In the genomic region with DNA sequence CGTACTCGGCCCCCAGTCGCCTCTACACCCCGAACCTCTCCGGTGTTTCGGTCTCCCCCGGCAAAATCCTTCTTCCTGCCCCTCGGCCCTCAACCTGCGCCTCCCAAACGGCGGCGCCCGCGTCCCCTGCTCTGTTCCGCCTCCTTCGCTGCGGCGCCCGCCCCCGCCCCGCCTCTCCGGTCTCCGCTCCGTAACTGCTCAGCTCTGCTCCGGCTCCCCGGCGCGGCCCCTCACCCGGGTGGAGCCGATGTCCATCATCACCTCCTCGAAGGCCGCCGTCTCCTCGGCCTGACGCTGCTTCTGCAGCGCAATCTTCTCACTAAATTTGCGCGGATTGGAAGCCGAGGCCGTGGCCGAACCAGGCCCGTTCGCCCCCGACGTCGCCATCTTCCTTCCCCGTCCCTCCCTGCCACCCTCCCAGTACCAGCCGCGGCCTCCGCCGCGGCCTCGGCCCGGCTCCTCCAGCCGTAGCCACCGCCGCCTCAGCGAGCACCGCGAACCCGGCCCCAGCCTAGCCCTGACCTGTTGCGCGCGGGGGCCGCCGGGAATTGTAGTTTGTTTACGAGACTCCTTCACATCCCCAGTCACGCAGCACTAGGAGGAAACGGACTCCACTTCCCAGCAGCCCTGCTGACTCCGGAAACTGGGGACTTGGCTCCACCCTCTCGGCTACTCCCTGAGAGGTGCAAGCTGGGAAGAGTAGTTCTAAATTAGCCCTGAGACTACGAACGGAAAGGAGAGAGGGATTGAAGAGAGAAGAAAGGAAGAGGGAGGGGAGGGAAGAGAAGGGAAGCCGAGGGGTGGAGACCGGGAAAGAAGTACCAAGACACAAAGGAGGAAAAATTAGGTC, we compare ENCODE assay signal across 8 cellular contexts. TPM values are rescaled to one million over a fixed set of nuclear protein-coding genes. Genes with fewer than 3 reads are reported as not detected.
DNase-seq lines count a peak whose midpoint lies in the region; ATAC-seq and TF ChIP-seq lines count a peak whose summit lies in the region.

A gene with protein sequence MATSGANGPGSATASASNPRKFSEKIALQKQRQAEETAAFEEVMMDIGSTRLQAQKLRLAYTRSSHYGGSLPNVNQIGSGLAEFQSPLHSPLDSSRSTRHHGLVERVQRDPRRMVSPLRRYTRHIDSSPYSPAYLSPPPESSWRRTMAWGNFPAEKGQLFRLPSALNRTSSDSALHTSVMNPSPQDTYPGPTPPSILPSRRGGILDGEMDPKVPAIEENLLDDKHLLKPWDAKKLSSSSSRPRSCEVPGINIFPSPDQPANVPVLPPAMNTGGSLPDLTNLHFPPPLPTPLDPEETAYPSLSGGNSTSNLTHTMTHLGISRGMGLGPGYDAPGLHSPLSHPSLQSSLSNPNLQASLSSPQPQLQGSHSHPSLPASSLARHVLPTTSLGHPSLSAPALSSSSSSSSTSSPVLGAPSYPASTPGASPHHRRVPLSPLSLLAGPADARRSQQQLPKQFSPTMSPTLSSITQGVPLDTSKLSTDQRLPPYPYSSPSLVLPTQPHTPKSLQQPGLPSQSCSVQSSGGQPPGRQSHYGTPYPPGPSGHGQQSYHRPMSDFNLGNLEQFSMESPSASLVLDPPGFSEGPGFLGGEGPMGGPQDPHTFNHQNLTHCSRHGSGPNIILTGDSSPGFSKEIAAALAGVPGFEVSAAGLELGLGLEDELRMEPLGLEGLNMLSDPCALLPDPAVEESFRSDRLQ (minus strand): TSS at position 502 of the 850 bp plus-strand sequence. CDS start 115 bp downstream, at position 387.

- peak within 1 kb of the TSS; percentile 73 to 89 for H3K9ac ChIP-seq in liver (ENCODE audit: low read depth in 1 of 2, low read length in 2 of 2)

- H3K4me1 Mint-ChIP-seq in CD4-positive, CD25-positive, alpha-beta regulatory T cell = peaks cover 5 to 80% (median 46%) of the 10 kb centered on the region in 4 donors
- H3K4me1 Mint-ChIP-seq in activated CD4-positive, alpha-beta memory T cell treated with anti-CD3 and anti-CD28 coated beads for 36 hours (ENCODE audit: low read depth) = peaks cover 51% of the 10 kb centered on the region

- H3K9me3 ChIP-seq in CD4-positive, CD25-positive, alpha-beta regulatory T cell (ENCODE audit: control insufficient read depth in 2 of 2, low read length in 2 of 2) = no peaks in the 10 kb centered on the region
- H3K9me3 ChIP-seq in liver (ENCODE audit: control insufficient read depth in 4 of 4, low read length in 3 of 4) = no peaks in the 10 kb centered on the region

- TF ChIP-seq CTCF in dorsolateral prefrontal cortex (IDR thresholded peaks at IDR 0.05 in 54 of 56, conservative IDR thresholded peaks at IDR 0.05 in 2 of 56; ENCODE audit: low read depth in 1 of 56, partially characterized antibody in 56 of 56) (peak in 17 of 56 donors; percentile 4 to 43 (median 14)), liver (IDR thresholded peaks at IDR 0.05; ENCODE audit: low read depth, low read length, missing input control) (no peak)

- POLR2A ChIA-PET in activated CD4-positive, alpha-beta memory T cell treated with anti-CD3 and anti-CD28 coated beads for 36 hours (lab: Charles Lee) = interaction anchor here (0.7 to 4.1 kb wide), 8 partner anchors 8 to 36 kb away, joined by 3 to 23 read pairs (median 4); a partner anchor contains a TSS

- ATAC-seq in CD4-positive, CD25-positive, alpha-beta regulatory T cell (ENCODE audit: low read depth in 2 of 2) = peak; percentile 91 to 94
- peak; percentile 80 for ATAC-seq in GM19452 (IDR thresholded peaks at IDR 0.05; ENCODE audit: unreplicated experiment)

- H3K36me3 ChIP-seq in CD4-positive, CD25-positive, alpha-beta regulatory T cell (ENCODE audit: control insufficient read depth, insufficient read depth, low read length) = peaks cover 22% of the 10 kb centered on the region
- H3K36me3 ChIP-seq in liver (ENCODE audit: control insufficient read depth in 4 of 4, insufficient read depth in 3 of 4, low read depth in 1 of 4, low read length in 3 of 4) = peaks cover 0 to 8% (median 1%) of the 10 kb centered on the region in 4 donors

- no peak for TF ChIP-seq RAD21 in liver (IDR thresholded peaks at IDR 0.05)

- peaks cover 8% of the 10 kb centered on the region for H3K36me3 Mint-ChIP-seq in CD4-positive, CD25-positive, alpha-beta regulatory T cell
- H3K36me3 Mint-ChIP-seq in activated CD4-positive, alpha-beta memory T cell treated with anti-CD3 and anti-CD28 coated beads for 36 hours = peaks cover 33% of the 10 kb centered on the region

- H3K4me1 ChIP-seq in CD4-positive, CD25-positive, alpha-beta regulatory T cell (ENCODE audit: control insufficient read depth, insufficient read depth, low read length, poor library complexity, severe bottlenecking) = peaks cover 50% of the 10 kb centered on the region
- H3K4me1 ChIP-seq in liver (ENCODE audit: control insufficient read depth in 4 of 4, insufficient read depth in 4 of 4, low read length in 3 of 4) = peaks cover 12 to 67% (median 54%) of the 10 kb centered on the region in 4 donors

- WGBS in liver = under 1% methylated on average over 74 of the region's 75 CpGs

- intact Hi-C loops in activated CD4-positive, alpha-beta memory T cell treated with anti-CD3 and anti-CD28 coated beads for 36 hours (cut with micrococcal nuclease) = loop anchor here (1.0 to 5.0 kb wide), 7 partner anchors 9 to 326 kb away; a partner anchor contains a TSS
- intact Hi-C loops in dorsolateral prefrontal cortex (cut with DNase I) = no loop called here

- H3K9me3 Mint-ChIP-seq in CD4-positive, CD25-positive, alpha-beta regulatory T cell = no peaks in the 10 kb centered on the region
- no peaks in the 10 kb centered on the region for H3K9me3 Mint-ChIP-seq in activated CD4-positive, alpha-beta memory T cell treated with anti-CD3 and anti-CD28 coated beads for 36 hours

- peak within 1 kb of the TSS; percentile 97 to 99 (median 98) for H3K4me3 Mint-ChIP-seq in CD4-positive, CD25-positive, alpha-beta regulatory T cell
- peak within 1 kb of the TSS; percentile 97 for H3K4me3 Mint-ChIP-seq in activated CD4-positive, alpha-beta memory T cell treated with anti-CD3 and anti-CD28 coated beads for 36 hours

- peak within 1 kb of the TSS; percentile 94 for H3K27ac ChIP-seq in CD4-positive, CD25-positive, alpha-beta regulatory T cell (ENCODE audit: insufficient read depth, low read length, poor library complexity, severe bottlenecking)
- H3K27ac ChIP-seq in dorsolateral prefrontal cortex (peak within 1 kb of the TSS; percentile 42 to 98 (median 92)), liver (ENCODE audit: low read depth in 1 of 2, low read length in 2 of 2) (peak within 1 kb of the TSS; percentile 91 to 94)

- CTCF ChIA-PET in activated CD4-positive, alpha-beta memory T cell treated with anti-CD3 and anti-CD28 coated beads for 36 hours (lab: Charles Lee) = interaction anchor here (1.0 to 2.4 kb wide), 4 partner anchors 9 to 29 kb away, joined by 3 to 13 read pairs (median 5); a partner anchor contains a TSS

- no peaks in the 10 kb centered on the region for H3K27me3 Mint-ChIP-seq in CD4-positive, CD25-positive, alpha-beta regulatory T cell
- H3K27me3 Mint-ChIP-seq in activated CD4-positive, alpha-beta memory T cell treated with anti-CD3 and anti-CD28 coated beads for 36 hours = no peaks in the 10 kb centered on the region

- no peaks in the 10 kb centered on the region for H3K27me3 ChIP-seq in CD4-positive, CD25-positive, alpha-beta regulatory T cell (ENCODE audit: control insufficient read depth, insufficient read depth, low read length)
- H3K27me3 ChIP-seq in dorsolateral prefrontal cortex = no peaks in the 10 kb centered on the region
- no peaks in the 10 kb centered on the region for H3K27me3 ChIP-seq in liver (ENCODE audit: control insufficient read depth in 4 of 4, insufficient read depth in 4 of 4, low read length in 3 of 4)

- DNase-seq in CD4-positive, CD25-positive, alpha-beta regulatory T cell = peak; percentile 97 to 98 (median 98)
- DNase-seq in HK-2 (ENCODE audit: unreplicated experiment) (peak; percentile 98), NCI-H82 treated with DMSO at 0.1 percent for 48 hours (lab: John Stamatoyannopoulos, UW; ENCODE audit: unreplicated experiment) (peak; percentile 100), dorsolateral prefrontal cortex (peak; percentile 98 to 100 (median 99))
- DNase-seq in activated CD4-positive, alpha-beta memory T cell treated with anti-CD3 and anti-CD28 coated beads for 36 hours = peak; percentile 99
- DNase-seq in stimulated activated CD4-positive, alpha-beta T cell treated with anti-CD3 and anti-CD28 coated beads, Interleukin-4, amount 100 ng/mL, for 24 hours = peak; percentile 98

- peak within 1 kb of the TSS; percentile 97 to 99 (median 98) for H3K27ac Mint-ChIP-seq in CD4-positive, CD25-positive, alpha-beta regulatory T cell
- H3K27ac Mint-ChIP-seq in activated CD4-positive, alpha-beta memory T cell treated with anti-CD3 and anti-CD28 coated beads for 36 hours = peak within 1 kb of the TSS; percentile 96

- peak within 1 kb of the TSS; percentile 97 for H3K4me3 ChIP-seq in CD4-positive, CD25-positive, alpha-beta regulatory T cell (ENCODE audit: low read depth, low read length)
- H3K4me3 ChIP-seq in dorsolateral prefrontal cortex (peak within 1 kb of the TSS; percentile 72 to 98 (median 92)), liver (ENCODE audit: low read depth in 1 of 3, low read length in 3 of 3) (peak within 1 kb of the TSS; percentile 68 to 99 (median 89))

TF ChIP-seq in liver, 16 proteins besides CTCF, POLR2A, EP300 and RAD21 (continues in another document):
- TF ChIP-seq FOXA2 (IDR thresholded peaks at IDR 0.05) (peak; percentile 5), GABPA (IDR thresholded peaks at IDR 0.05 in 1 of 2, conservative IDR thresholded peaks at IDR 0.05 in 1 of 2) (peak; percentile 67 to 90), RXRA (IDR thresholded peaks at IDR 0.05) (peak in 1 of 2 donors; percentile 55), JUND (IDR thresholded peaks at IDR 0.05) (peak in 1 of 2 donors; percentile 26)
- TF ChIP-seq, protein P1, sequence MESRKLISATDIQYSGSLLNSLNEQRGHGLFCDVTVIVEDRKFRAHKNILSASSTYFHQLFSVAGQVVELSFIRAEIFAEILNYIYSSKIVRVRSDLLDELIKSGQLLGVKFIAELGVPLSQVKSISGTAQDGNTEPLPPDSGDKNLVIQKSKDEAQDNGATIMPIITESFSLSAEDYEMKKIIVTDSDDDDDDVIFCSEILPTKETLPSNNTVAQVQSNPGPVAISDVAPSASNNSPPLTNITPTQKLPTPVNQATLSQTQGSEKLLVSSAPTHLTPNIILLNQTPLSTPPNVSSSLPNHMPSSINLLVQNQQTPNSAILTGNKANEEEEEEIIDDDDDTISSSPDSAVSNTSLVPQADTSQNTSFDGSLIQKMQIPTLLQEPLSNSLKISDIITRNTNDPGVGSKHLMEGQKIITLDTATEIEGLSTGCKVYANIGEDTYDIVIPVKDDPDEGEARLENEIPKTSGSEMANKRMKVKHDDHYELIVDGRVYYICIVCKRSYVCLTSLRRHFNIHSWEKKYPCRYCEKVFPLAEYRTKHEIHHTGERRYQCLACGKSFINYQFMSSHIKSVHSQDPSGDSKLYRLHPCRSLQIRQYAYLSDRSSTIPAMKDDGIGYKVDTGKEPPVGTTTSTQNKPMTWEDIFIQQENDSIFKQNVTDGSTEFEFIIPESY (IDR thresholded peaks at IDR 0.05) = no peak

RNA-seq across cellular contexts. Expression of the gene that starts here (rescaled TPM):
- 145 TPM for total RNA-seq in CD4-positive, CD25-positive, alpha-beta regulatory T cell
- 10 to 100 TPM; 13.6 to 32.6 (median 26.0) TPM for polyA plus RNA-seq in CD4-positive, CD25-positive, alpha-beta regulatory T cell
- 10 to 100 TPM; 60.8 to 78.0 TPM for total RNA-seq in activated CD4-positive, alpha-beta memory T cell treated with anti-CD3 and anti-CD28 coated beads for 36 hours
- total RNA-seq in dorsolateral prefrontal cortex = 10 to 100 TPM; 27.2 to 70.2 (median 45.4) TPM
- total RNA-seq in liver = 1 to 10 TPM; 4.9 to 5.5 TPM
- 10 to 100 TPM; 11.0 to 14.9 TPM for polyA plus RNA-seq in liver

Comparison
In these comparisons a context has a peak if more than half of its experiments do, and no peak if none do; other contexts are left out.
1. Peak in every context shown above with its lines: DNase-seq, ATAC-seq, H3K4me3 ChIP-seq and H3K27ac ChIP-seq.
2. RNA of the gene that starts here (total RNA-seq): 145 TPM in CD4-positive, CD25-positive, alpha-beta regulatory T cell (single experiment), 60.8 to 78.0 TPM in activated CD4-positive, alpha-beta memory T cell treated with anti-CD3 and anti-CD28 coated beads for 36 hours and 27.2 to 70.2 TPM in dorsolateral prefrontal cortex; 4.9 to 5.5 TPM in liver; every median in the first group is over 4 times any median in the second.